ENCODE assay signal across 9 cellular contexts in the genomic region with DNA sequence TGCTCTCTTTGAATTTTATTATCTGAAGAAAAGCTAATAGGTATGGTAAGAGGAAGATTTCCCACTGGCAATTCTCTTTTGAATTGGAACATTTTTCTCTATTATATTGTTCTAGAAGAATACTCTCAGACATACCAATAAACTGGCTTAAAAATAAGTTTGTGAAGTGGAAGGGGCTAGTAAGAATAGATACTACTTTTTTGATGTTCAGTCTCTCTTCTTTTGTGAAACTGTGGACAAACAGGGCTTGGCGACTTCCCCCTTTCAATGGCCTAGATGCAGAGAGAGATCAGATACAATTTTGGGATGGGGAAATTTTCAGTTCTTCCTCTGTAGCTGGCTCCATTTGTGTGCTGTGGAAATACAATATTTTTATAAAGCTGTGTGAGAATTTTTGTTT. TPM values are rescaled to one million over a fixed set of nuclear protein-coding genes. Genes with fewer than 3 reads are reported as not detected.
DNase-seq lines count a peak whose midpoint lies in the region; ATAC-seq and TF ChIP-seq lines count a peak whose summit lies in the region.
"Had no signal": no experiment of that assay in that cellular context is flagged by ENCODE, and none has a peak within 500 bp of the region (broad histone marks: within the 10 kb centered on the region; RNA-seq: fewer than 3 reads in every experiment).

No MANE protein-coding gene starts in this region.

- peak overlapping the region; percentile 73 for H3K4me3 Mint-ChIP-seq in Calu3 (ENCODE audit: low read depth, unreplicated experiment)

- no peak overlapping the region for H3K14ac ChIP-seq in trophoblast cell (ENCODE audit: low read length)

- TF ChIP-seq CTCF in Calu3 (IDR thresholded peaks at IDR 0.05; ENCODE audit: unreplicated experiment) (no peak), PC-3 (conservative IDR thresholded peaks at IDR 0.05; ENCODE audit: low read depth, low read length) (no peak), fibroblast of lung (conservative IDR thresholded peaks at IDR 0.05 in 1 of 2, IDR thresholded peaks at IDR 0.05 in 1 of 2; ENCODE audit: low read depth in 1 of 2, low read length in 2 of 2) (no peak), GM10266 (IDR thresholded peaks at IDR 0.05; ENCODE audit: control insufficient read depth, insufficient read depth, low read depth, missing control alignments) (no peak)

- DNase-seq in Calu3 (no peak), PC-3 (peak; percentile 10), fibroblast of lung (ENCODE audit: low read depth in 2 of 2) (peak; percentile 21 to 51), trophoblast cell (no peak), KBM-7 (no peak), GM10266 (ENCODE audit: extremely low spot score) (no peak)
- DNase-seq: activated T-cell treated with anti-CD3 and anti-CD28 coated beads, Interleukin-2, amount 50 U/mL, for 1 hour had no signal

- ATAC-seq in PC-3, result no peak
- no peak for ATAC-seq in GM21360 (IDR thresholded peaks at IDR 0.05; ENCODE audit: unreplicated experiment)
- ATAC-seq in HG03196 (IDR thresholded peaks at IDR 0.05; ENCODE audit: unreplicated experiment), result no peak

- H4K8ac ChIP-seq in trophoblast cell (ENCODE audit: low read depth, low read length), result no peak overlapping the region

- H2BK120ac ChIP-seq in trophoblast cell (ENCODE audit: insufficient read depth, low read length, poor library complexity), result no peak overlapping the region

- no peak overlapping the region for H4K91ac ChIP-seq in trophoblast cell (ENCODE audit: low read depth, low read length)

- no peak overlapping the region for H4K12ac ChIP-seq in trophoblast cell (ENCODE audit: low read depth, low read length)

- peak overlapping the region; percentile 52; the same call in 1 of the 2 replicates for H3K9ac ChIP-seq in PC-3 (ENCODE audit: low read length)
- peak overlapping the region; percentile 41 for H3K9ac ChIP-seq in fibroblast of lung (ENCODE audit: insufficient read depth, low read length)
- no peak overlapping the region for H3K9ac ChIP-seq in trophoblast cell (ENCODE audit: low read length)

- no peaks in the 10 kb centered on the region for H3K9me2 ChIP-seq in PC-3 (replicated peaks; ENCODE audit: low read length)

- peaks cover 14% of the 10 kb centered on the region for H3K4me1 Mint-ChIP-seq in Calu3 (ENCODE audit: low read depth, unreplicated experiment)

- peaks cover 6% of the 10 kb centered on the region for H3K79me1 ChIP-seq in trophoblast cell (ENCODE audit: low read length)

- H3K4ac ChIP-seq in trophoblast cell (ENCODE audit: low read depth, low read length), result no peak overlapping the region

- CTCF ChIA-PET in Calu3 (lab: Charles Lee) (no interaction called here), PC-3 (lab: Charles Lee) (no interaction called here)

- peak overlapping the region; percentile 75 for H3K27ac Mint-ChIP-seq in Calu3 (ENCODE audit: unreplicated experiment)

- POLR2A ChIA-PET in PC-3 (lab: Charles Lee; ENCODE audit: unreplicated experiment), result interaction anchor here (0.7 kb wide), 1 partner anchor 89 kb away, joined by 3 read pairs; no protein-coding TSS in a partner anchor

- no peaks in the 10 kb centered on the region for H3F3A ChIP-seq in PC-3 (ENCODE audit: low read length, unreplicated experiment)

- peaks cover 10% of the 10 kb centered on the region for H3K4me1 ChIP-seq in PC-3 (ENCODE audit: insufficient read depth, low read length)
- no peaks in the 10 kb centered on the region for H3K4me1 ChIP-seq in fibroblast of lung (ENCODE audit: control insufficient read depth, extremely low read depth, insufficient read depth, low read length)
- H3K4me1 ChIP-seq in trophoblast cell (ENCODE audit: control insufficient read depth in 1 of 2, insufficient read depth in 2 of 2, low read length in 2 of 2), result no peaks in the 10 kb centered on the region

- H4K20me1 ChIP-seq in PC-3 (ENCODE audit: low read length) (no peaks in the 10 kb centered on the region), fibroblast of lung (ENCODE audit: control insufficient read depth, extremely low read depth, insufficient read depth, low read length) (no peaks in the 10 kb centered on the region)

- H2AFZ ChIP-seq in PC-3 (ENCODE audit: low read length) (peak overlapping the region; percentile 96), fibroblast of lung (ENCODE audit: low read length) (no peak overlapping the region), trophoblast cell (ENCODE audit: insufficient read depth, low read length, poor library complexity) (no peak overlapping the region)

- no peak overlapping the region for H2AK5ac ChIP-seq in trophoblast cell (ENCODE audit: low read length)

- in situ Hi-C loops in KBM-7 (cut with MboI; ENCODE audit: low pct_unique_long_range_greater_than_20kb, low sequenced_read_pairs), result no loop called here

- BruUV-seq in Calu3 (replicated peaks; lab: Mats Ljungman, UMichigan), result no TSS peak
- BruUV-seq in PC-3 (replicated peaks; lab: Mats Ljungman, UMichigan), result no TSS peak

- no peaks in the 10 kb centered on the region for H3K36me3 ChIP-seq in PC-3 (ENCODE audit: low read depth, low read length)
- no peaks in the 10 kb centered on the region for H3K36me3 ChIP-seq in fibroblast of lung (ENCODE audit: control insufficient read depth, insufficient read depth, low read length)
- H3K36me3 ChIP-seq in trophoblast cell (ENCODE audit: control insufficient read depth in 1 of 2, insufficient read depth in 2 of 2, low read length in 2 of 2), result no peaks in the 10 kb centered on the region

- 0 out of 2 replicates have a peak, but pooled peaks cover 5% of the 10 kb centered on the region for H3K79me2 ChIP-seq in PC-3 (ENCODE audit: low read length)
- peaks cover 63% of the 10 kb centered on the region for H3K79me2 ChIP-seq in fibroblast of lung (ENCODE audit: control insufficient read depth, insufficient read depth, low read length)
- peaks cover 2% of the 10 kb centered on the region for H3K79me2 ChIP-seq in trophoblast cell (ENCODE audit: control insufficient read depth, insufficient read depth, low read length, poor library complexity)

- no peaks in the 10 kb centered on the region for H3K9me3 Mint-ChIP-seq in Calu3 (ENCODE audit: low read depth, unreplicated experiment)

- H2BK5ac ChIP-seq in trophoblast cell (ENCODE audit: low read depth, low read length, poor library complexity), result no peak overlapping the region

- intact Hi-C loops in Calu3 (cut with micrococcal nuclease; ENCODE audit: unreplicated experiment), result no loop called here
- intact Hi-C loops in PC-3 (cut with micrococcal nuclease), result no loop called here

- no peak overlapping the region for H3K18ac ChIP-seq in trophoblast cell (ENCODE audit: low read length)

- peaks cover 27% of the 10 kb centered on the region for H3K36me3 Mint-ChIP-seq in Calu3 (ENCODE audit: insufficient read depth, unreplicated experiment)

- no CpG with 5 or more reads among the region's 1 CpG for WGBS in trophoblast cell (ENCODE audit: extremely low coverage, insufficient coverage, insufficient read length)

- H3K27ac ChIP-seq in PC-3 (ENCODE audit: low read length) (no peak overlapping the region), fibroblast of lung (ENCODE audit: insufficient read depth, low read length) (peak overlapping the region; percentile 55), trophoblast cell (ENCODE audit: low read depth, low read length) (no peak overlapping the region)

- H3K9me3 ChIP-seq in PC-3 (ENCODE audit: low read length) (no peaks in the 10 kb centered on the region), fibroblast of lung (ENCODE audit: control insufficient read depth, insufficient read depth, low read depth, low read length) (no peaks in the 10 kb centered on the region), trophoblast cell (ENCODE audit: insufficient read depth, low read depth, low read length) (no peaks in the 10 kb centered on the region)

- H2BK12ac ChIP-seq in trophoblast cell (ENCODE audit: low read length), result no peak overlapping the region

- no peak overlapping the region for H3K23ac ChIP-seq in trophoblast cell (ENCODE audit: low read length)

- H3K27me3 ChIP-seq in PC-3 (ENCODE audit: low read length), result no peaks in the 10 kb centered on the region
- H3K27me3 ChIP-seq in fibroblast of lung (ENCODE audit: control insufficient read depth, insufficient read depth, low read length), result no peaks in the 10 kb centered on the region
- no peaks in the 10 kb centered on the region for H3K27me3 ChIP-seq in trophoblast cell (ENCODE audit: insufficient read depth, low read length)

- H3K4me2 ChIP-seq in PC-3 (ENCODE audit: low read length) (peak overlapping the region; percentile 84), fibroblast of lung (ENCODE audit: extremely low read depth, insufficient read depth, low read length) (peak overlapping the region; percentile 96), trophoblast cell (ENCODE audit: low read length) (peak overlapping the region; percentile 65)

- H3K27me3 Mint-ChIP-seq in Calu3 (ENCODE audit: unreplicated experiment), result no peaks in the 10 kb centered on the region

- H3K4me3 ChIP-seq in PC-3 (ENCODE audit: low read length) (peak overlapping the region; percentile 71), fibroblast of lung (replicated peaks in 1 of 4; ENCODE audit: control extremely low read depth in 1 of 4, insufficient read depth in 1 of 4, low read depth in 3 of 4, low read length in 4 of 4) (peak overlapping the region; percentile 61 to 95 (median 71)), trophoblast cell (ENCODE audit: low read depth, low read length) (no peak overlapping the region)

RNA-seq across cellular contexts. Expression of gene PBX1, which starts 2.5 kb away (rescaled TPM):
- total RNA-seq in Calu3 (2022), result 21.8 and 22.5 TPM in 2 replicates
- 8.4 and 9.8 TPM in 2 replicates for total RNA-seq in PC-3 (2014; rRNA removed)
- total RNA-seq in fibroblast of lung, result 39.8 and 46.7 TPM in 2 replicates
- 43.1 and 47.2 TPM in 2 replicates for polyA plus RNA-seq in fibroblast of lung
- polyA plus RNA-seq in fibroblast of lung (2012), result 31.1 and 38.6 TPM in 2 replicates
- 103 and 112 TPM in 2 replicates for polyA minus RNA-seq in fibroblast of lung (ENCODE audit: low replicate concordance)
- polyA plus RNA-seq in trophoblast cell (2013), result 67.5 and 74.6 TPM in 2 replicates

Comparison
In these comparisons a context has a peak if more than half of its experiments do, and no peak if none do; other contexts are left out.
1. DNase-seq: peak in PC-3 (single experiment) and fibroblast of lung (2 of 2); none in Calu3 (single experiment), trophoblast cell (0 of 2), KBM-7 (single experiment) and GM10266 (single experiment).
2. Peak in every context shown above with its lines, with median percentiles within 50 percentile points of each other: H3K4me2 ChIP-seq.